In the genomic region with DNA sequence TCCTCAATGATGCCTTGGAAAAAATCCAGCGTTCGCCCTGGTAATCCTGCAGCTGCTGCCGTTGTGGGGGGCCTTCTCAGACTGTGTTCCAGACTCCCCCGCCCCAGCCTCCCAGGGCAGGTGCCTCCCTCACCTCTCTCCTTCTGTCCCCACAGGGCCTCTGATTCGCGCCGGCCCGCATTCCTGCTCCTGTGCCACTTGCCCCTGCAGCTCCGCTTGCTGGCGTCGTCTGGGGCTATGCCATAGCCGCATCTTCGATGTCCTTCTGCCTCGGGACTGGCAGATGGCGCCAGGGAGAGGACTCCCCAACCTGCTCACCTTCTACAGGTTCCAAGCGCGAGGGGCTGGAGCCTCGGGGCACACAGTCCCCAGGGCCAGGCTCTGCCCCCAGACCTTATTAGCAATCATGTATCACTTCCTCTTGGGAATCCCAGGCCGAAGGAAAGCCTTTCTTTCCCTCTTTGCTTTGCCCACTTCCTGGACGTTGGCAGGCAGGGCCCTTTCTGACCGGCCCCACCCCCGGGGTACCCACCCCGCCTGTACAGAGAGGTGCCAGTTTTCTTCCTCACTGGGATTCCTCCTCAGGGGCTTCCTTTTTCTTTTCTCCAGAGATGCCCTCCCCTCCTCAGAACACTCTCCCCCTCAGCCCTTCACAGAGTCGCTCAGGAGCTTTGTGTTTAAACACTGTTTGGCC, we compare ENCODE assay signal across 15 cellular contexts. TPM values are rescaled to one million over a fixed set of nuclear protein-coding genes. Genes with fewer than 3 reads are reported as not detected.
DNase-seq lines count a peak whose midpoint lies in the region; ATAC-seq and TF ChIP-seq lines count a peak whose summit lies in the region.
"Had no signal": no experiment of that assay in that cellular context is flagged by ENCODE, and none has a peak within 500 bp of the region (broad histone marks: within the 10 kb centered on the region; RNA-seq: fewer than 3 reads in every experiment).

No MANE protein-coding gene starts in this region.

- H3K36me3 ChIP-seq in body of pancreas (replicated peaks in 1 of 2; ENCODE audit: insufficient read depth in 1 of 2, low read depth in 2 of 2) (no peaks in the 10 kb centered on the region), mucosa of descending colon (ENCODE audit: low read depth) (no peaks in the 10 kb centered on the region)
- H3K36me3 ChIP-seq: breast epithelium, heart left ventricle, neutrophil had no signal

- DNase-seq in ELF-1 (ENCODE audit: low read depth, low spot score) (peak; percentile 66), HK-2 (ENCODE audit: unreplicated experiment) (peak; percentile 14), body of pancreas (peak; percentile 33 to 62 (median 46)), mucosa of descending colon (peak in 2 of 3 donors; percentile 59 to 70), T-helper 17 cell (no peak), NCI-H1694 treated with DMSO at 0.1 percent for 48 hours (lab: John Stamatoyannopoulos, UW) (no peak), GM13976 (ENCODE audit: low spot score) (no peak)
- DNase-seq: activated naive CD4-positive, alpha-beta T cell treated with Interleukin-2 at 50 U/mL for 16 hours; heart left ventricle; NCI-H524 treated with DMSO at 0.1 percent for 48 hours; SHP77 treated with DMSO at 0.1 percent for 48 hours had no signal

- TF ChIP-seq CTCF in body of pancreas (IDR thresholded peaks at IDR 0.05) (peak in 5 of 7 experiments; percentile 8 to 44 (median 38)), mucosa of descending colon (IDR thresholded peaks at IDR 0.05) (no peak), GM13976 (IDR thresholded peaks at IDR 0.05; ENCODE audit: borderline replicate concordance, control extremely low read depth, extremely low read depth, insufficient read depth, missing control alignments) (no peak)

- H3K27me3 ChIP-seq in body of pancreas, result no peaks in the 10 kb centered on the region

- no peak overlapping the region for H3K27ac Mint-ChIP-seq in T-helper 17 cell

- H3K9me3 ChIP-seq in body of pancreas (no peaks in the 10 kb centered on the region), mucosa of descending colon (no peaks in the 10 kb centered on the region), T-helper 17 cell (ENCODE audit: control insufficient read depth, low read length, poor library complexity, severe bottlenecking) (no peaks in the 10 kb centered on the region)
- H3K9me3 ChIP-seq: breast epithelium, heart left ventricle, neutrophil had no signal

- H3K4me3 Mint-ChIP-seq in T-helper 17 cell, result no peak overlapping the region

- peak; percentile 81 for ATAC-seq in body of pancreas
- peak; percentile 92 for ATAC-seq in mucosa of descending colon
- ATAC-seq in T-helper 17 cell, result no peak
- ATAC-seq: heart left ventricle had no signal

- H3K4me3 ChIP-seq in body of pancreas (no peak overlapping the region), mucosa of descending colon (no peak overlapping the region)
- H3K4me3 ChIP-seq: breast epithelium, heart left ventricle, lung had no signal

- H3K4me1 ChIP-seq in body of pancreas (no peaks in the 10 kb centered on the region), mucosa of descending colon (ENCODE audit: low read depth) (no peaks in the 10 kb centered on the region)
- H3K4me1 ChIP-seq: breast epithelium, heart left ventricle had no signal

- WGBS in body of pancreas, 2 donors, result 23 to 27% methylated on average over 21 to 24 of the region's 24 CpGs

- no peak for TF ChIP-seq POLR2A in body of pancreas (IDR thresholded peaks at IDR 0.05)

- intact Hi-C loops in body of pancreas (cut with DNase I), result no loop called here
- intact Hi-C loops in mucosa of descending colon (cut with DNase I, micrococcal nuclease), result no loop called here

- peaks cover 51% of the 10 kb centered on the region for H3K27me3 Mint-ChIP-seq in T-helper 17 cell

- H3K27ac ChIP-seq in body of pancreas, result no peak overlapping the region
- H3K27ac ChIP-seq: breast epithelium, heart left ventricle, neutrophil had no signal

- peaks cover 3% of the 10 kb centered on the region for H3K4me1 Mint-ChIP-seq in T-helper 17 cell

- in situ Hi-C loops in GM13976 (cut with MboI; ENCODE audit: low sequenced_read_pairs, unreplicated experiment), result no loop called here

- peaks cover 6% of the 10 kb centered on the region for H3K36me3 Mint-ChIP-seq in T-helper 17 cell (ENCODE audit: low read depth)

RNA-seq across cellular contexts. Expression of gene SPATA3, which starts 4.4 kb away (rescaled TPM):
- total RNA-seq in body of pancreas (not detected), mucosa of descending colon (not detected), T-helper 17 cell (not detected)
- total RNA-seq: breast epithelium, heart left ventricle, lung, skeletal muscle tissue had no signal

RNA-seq across cellular contexts. Expression of gene C2orf72, which starts 37.0 kb away (rescaled TPM):
- 10 to 100 TPM; 14.5 to 52.1 TPM for total RNA-seq in body of pancreas
- 10 to 100 TPM; 13.7 to 67.6 (median 32.6) TPM for total RNA-seq in mucosa of descending colon
- total RNA-seq in T-helper 17 cell, result not detected

RNA-seq across cellular contexts. Expression of gene PSMD1, which starts 56.3 kb away (rescaled TPM):
- total RNA-seq in body of pancreas (10 to 100 TPM; 20.5 to 27.4 TPM), mucosa of descending colon (10 to 100 TPM; 68.1 to 90.4 (median 76.6) TPM), T-helper 17 cell (10 to 100 TPM; 42.8 to 43.5 TPM)

Comparison
In these comparisons a context has a peak if more than half of its experiments do, and no peak if none do; other contexts are left out.
1. DNase-seq: peak in ELF-1 (single experiment), HK-2 (single experiment), body of pancreas (4 of 4) and mucosa of descending colon (2 of 3); none in T-helper 17 cell (0 of 3), NCI-H1694 treated with DMSO at 0.1 percent for 48 hours (single experiment) and GM13976 (single experiment).
2. CTCF ChIP-seq: peak in body of pancreas (5 of 7); none in mucosa of descending colon (single experiment) and GM13976 (single experiment).
3. RNA of gene C2orf72, which starts 37.0 kb away (total RNA-seq): 14.5 to 52.1 TPM in body of pancreas and 13.7 to 67.6 TPM in mucosa of descending colon; not detected in T-helper 17 cell; every median in the first group is over 10 times any median in the second.